In genomic region chr4:121656269-121656641, GRCh38 we compare ENCODE assay signal across 8 cellular contexts. TPM values are rescaled to one million over a fixed set of nuclear protein-coding genes. Genes with fewer than 3 reads are reported as not detected.
A peak's percentile ranks its signal among the peaks of the same experiment; 100 is the strongest.
DNase-seq lines count a peak whose midpoint lies in the region; ATAC-seq and TF ChIP-seq lines count a peak whose summit lies in the region.

No MANE protein-coding gene starts in this region.

- H3K27me3 Mint-ChIP-seq in activated CD4-positive, alpha-beta T cell treated with anti-CD3 and anti-CD28 coated beads, Interleukin-2, amount 10 ng/mL, durations not matched to agents 7 days and 5 days = peaks cover 3% of the 10 kb centered on the region

- no peaks in the 10 kb centered on the region for H3K9me2 ChIP-seq in DOHH2 (replicated peaks; ENCODE audit: control insufficient read depth, low read length)

- H3K36me3 Mint-ChIP-seq in activated CD4-positive, alpha-beta T cell treated with anti-CD3 and anti-CD28 coated beads, Interleukin-2, amount 10 ng/mL, durations not matched to agents 7 days and 5 days (ENCODE audit: low read depth) = peaks cover 2% of the 10 kb centered on the region

- 31 to 32% methylated on average over 5 of the region's 5 CpGs for WGBS in heart right ventricle, 2 donors
- WGBS in smooth muscle cell (ENCODE audit: low lambda C conversion rate) = 56% methylated on average over 5 of the region's 5 CpGs

- H3K9ac ChIP-seq in smooth muscle cell (ENCODE audit: low read depth) = no peak overlapping the region

- peaks cover 4% of the 10 kb centered on the region for H3K4me1 Mint-ChIP-seq in activated CD4-positive, alpha-beta T cell treated with anti-CD3 and anti-CD28 coated beads, Interleukin-2, amount 10 ng/mL, durations not matched to agents 7 days and 5 days

- peak; percentile 52 for ATAC-seq in GM21526 (IDR thresholded peaks at IDR 0.05; ENCODE audit: low FRiP score, unreplicated experiment)
- peak in 7 of 8 donors; percentile 58 to 88 (median 81) for ATAC-seq in heart right ventricle

- no peaks in the 10 kb centered on the region for H3K79me2 ChIP-seq in DOHH2 (ENCODE audit: control insufficient read depth, low read length)
- H3K79me2 ChIP-seq in smooth muscle cell (ENCODE audit: low read depth) = no peaks in the 10 kb centered on the region

- no peaks in the 10 kb centered on the region for H3K9me3 Mint-ChIP-seq in activated CD4-positive, alpha-beta T cell treated with anti-CD3 and anti-CD28 coated beads, Interleukin-2, amount 10 ng/mL, durations not matched to agents 7 days and 5 days

- CTCF ChIA-PET in activated CD4-positive, alpha-beta T cell treated with anti-CD3 and anti-CD28 coated beads, Interleukin-2, amount 10 ng/mL, durations not matched to agents 7 days and 5 days (lab: Charles Lee) = no interaction called here

- no peaks in the 10 kb centered on the region for H3K36me3 ChIP-seq in DOHH2 (ENCODE audit: control insufficient read depth, low read length)
- H3K36me3 ChIP-seq in heart right ventricle = no peaks in the 10 kb centered on the region
- H3K36me3 ChIP-seq in smooth muscle cell (ENCODE audit: low read depth) = no peaks in the 10 kb centered on the region

- intact Hi-C loops in heart right ventricle (cut with DNase I) = loop anchor here (1.0 to 10.0 kb wide), 12 partner anchors 171 to 464 kb away; no protein-coding TSS in a partner anchor

- H3K4me2 ChIP-seq in DOHH2 (ENCODE audit: low read length) = no peak overlapping the region
- no peak overlapping the region for H3K4me2 ChIP-seq in smooth muscle cell

- H3K4me1 ChIP-seq in DOHH2 (ENCODE audit: control insufficient read depth, low read length) (peaks cover 11% of the 10 kb centered on the region), heart right ventricle (peaks cover 0 to 9% (median 0%) of the 10 kb centered on the region in 9 donors), smooth muscle cell (ENCODE audit: low read depth) (no peaks in the 10 kb centered on the region)

- H3F3A ChIP-seq in DOHH2 (ENCODE audit: control insufficient read depth, insufficient read depth) (no peaks in the 10 kb centered on the region), smooth muscle cell (ENCODE audit: low read depth) (no peaks in the 10 kb centered on the region)

- H3K27ac ChIP-seq in DOHH2 (ENCODE audit: low read depth, low read length) (no peak overlapping the region), heart right ventricle (no peak overlapping the region), smooth muscle cell (ENCODE audit: low read depth) (no peak overlapping the region)

- DNase-seq in NCI-H1092 treated with DMSO at 0.1 percent for 48 hours (lab: John Stamatoyannopoulos, UW) (peak; percentile 49), heart right ventricle (peak in 1 of 2 donors; percentile 60), smooth muscle cell (lab: John Stamatoyannopoulos, UW; ENCODE audit: unreplicated experiment) (no peak), activated gamma-delta T cell (lab: John Stamatoyannopoulos, UW) (no peak)
- peak; percentile 18 for DNase-seq in activated CD4-positive, alpha-beta T cell treated with anti-CD3 and anti-CD28 coated beads, Interleukin-2, amount 10 ng/mL, durations not matched to agents 7 days and 5 days
- no peak for DNase-seq in activated CD8-positive, alpha-beta memory T cell treated with anti-CD3 and anti-CD28 coated beads for 24 hours

- peak; percentile 53 for TF ChIP-seq CTCF in DOHH2 (IDR thresholded peaks at IDR 0.05; ENCODE audit: low read depth, low read length, poor library complexity, severe bottlenecking)
- TF ChIP-seq CTCF in heart right ventricle (IDR thresholded peaks at IDR 0.05) = peak in 8 of 9 donors; percentile 22 to 55 (median 42)
- TF ChIP-seq CTCF in smooth muscle cell (IDR thresholded peaks at IDR 0.05; ENCODE audit: borderline replicate concordance, insufficient read depth, poor library complexity, severe bottlenecking) = peak; percentile 40

- H3K9me3 ChIP-seq in DOHH2 (ENCODE audit: control insufficient read depth, insufficient read depth, low read length) (no peaks in the 10 kb centered on the region), heart right ventricle (no peaks in the 10 kb centered on the region), smooth muscle cell (replicated peaks; ENCODE audit: low read depth) (no peaks in the 10 kb centered on the region)

- POLR2A ChIA-PET in activated CD4-positive, alpha-beta T cell treated with anti-CD3 and anti-CD28 coated beads, Interleukin-2, amount 10 ng/mL, durations not matched to agents 7 days and 5 days (lab: Charles Lee) = no interaction called here

- H3K27me3 ChIP-seq in DOHH2 (ENCODE audit: control insufficient read depth, low read length) (no peaks in the 10 kb centered on the region), heart right ventricle (no peaks in the 10 kb centered on the region), smooth muscle cell (ENCODE audit: low read depth) (no peaks in the 10 kb centered on the region)

- H2AFZ ChIP-seq in smooth muscle cell (ENCODE audit: low read depth) = no peak overlapping the region

- H3K4me3 ChIP-seq in DOHH2 (ENCODE audit: low read length) (no peak overlapping the region), heart right ventricle (no peak overlapping the region), smooth muscle cell (no peak overlapping the region)

- H4K20me1 ChIP-seq in DOHH2 (ENCODE audit: control insufficient read depth, insufficient read depth, low read depth, low read length) (no peaks in the 10 kb centered on the region), smooth muscle cell (ENCODE audit: low read depth) (no peaks in the 10 kb centered on the region)

- H3K27ac Mint-ChIP-seq in activated CD4-positive, alpha-beta T cell treated with anti-CD3 and anti-CD28 coated beads, Interleukin-2, amount 10 ng/mL, durations not matched to agents 7 days and 5 days = no peak overlapping the region

- no peak overlapping the region for H3K4me3 Mint-ChIP-seq in activated CD4-positive, alpha-beta T cell treated with anti-CD3 and anti-CD28 coated beads, Interleukin-2, amount 10 ng/mL, durations not matched to agents 7 days and 5 days

RNA-seq across cellular contexts. Expression of gene ANXA5, which starts 40.5 kb away (rescaled TPM):
- total RNA-seq in activated CD4-positive, alpha-beta T cell treated with anti-CD3 and anti-CD28 coated beads, Interleukin-2, amount 10 ng/mL, durations not matched to agents 7 days and 5 days = 100 to 1,000 TPM; 224 to 260 TPM
- total RNA-seq in heart right ventricle = 100 to 1,000 TPM in 9 of 10 donors, 10 to 100 TPM in 1; 90.8 to 204 (median 115) TPM
- 100 to 1,000 TPM; 107 to 285 TPM for polyA plus RNA-seq in heart right ventricle
- total RNA-seq in smooth muscle cell = 481 and 521 TPM in 2 replicates
- polyA plus RNA-seq in smooth muscle cell = 586 and 597 TPM in 2 replicates

Comparison
In these comparisons a context has a peak if more than half of its experiments do, and no peak if none do; other contexts are left out.
1. DNase-seq: peak in NCI-H1092 treated with DMSO at 0.1 percent for 48 hours (single experiment) and activated CD4-positive, alpha-beta T cell treated with anti-CD3 and anti-CD28 coated beads, Interleukin-2, amount 10 ng/mL, durations not matched to agents 7 days and 5 days (single experiment); none in smooth muscle cell (single experiment), activated gamma-delta T cell (single experiment) and activated CD8-positive, alpha-beta memory T cell treated with anti-CD3 and anti-CD28 coated beads for 24 hours (single experiment).
2. Peak in every context shown above with its lines, with median percentiles within 50 percentile points of each other: CTCF ChIP-seq.